8 cellular contexts compared by ENCODE assay signal in genomic region chr4:3009422-3009821, GRCh38. TPM values are rescaled to one million over a fixed set of nuclear protein-coding genes. Genes with fewer than 3 reads are reported as not detected.
DNase-seq lines count a peak whose midpoint lies in the region; TF ChIP-seq lines count a peak whose summit lies in the region.

No MANE protein-coding gene starts in this region.

- in situ Hi-C loops in GM13976 (cut with MboI; ENCODE audit: low sequenced_read_pairs, unreplicated experiment): no loop called here

- H3K4me3 ChIP-seq in hepatocyte: no peak overlapping the region
- H3K4me3 ChIP-seq in prostate gland: no peak overlapping the region

- H3K9me3 ChIP-seq in hepatocyte (ENCODE audit: low read depth): no peaks in the 10 kb centered on the region
- no peaks in the 10 kb centered on the region for H3K9me3 ChIP-seq in prostate gland

- H3K27ac ChIP-seq in hepatocyte (no peak overlapping the region), prostate gland (no peak overlapping the region)

- H3K4me1 ChIP-seq in hepatocyte (ENCODE audit: insufficient read depth) (peaks cover 14% of the 10 kb centered on the region), prostate gland (replicated peaks) (no peaks in the 10 kb centered on the region)

- intact Hi-C loops in prostate gland (cut with DNase I): no loop called here

- TF ChIP-seq CTCF in AG09319 (IDR thresholded peaks at IDR 0.05; ENCODE audit: low read depth, low read length) (peak; percentile 54), GM13976 (IDR thresholded peaks at IDR 0.05; ENCODE audit: borderline replicate concordance, control extremely low read depth, extremely low read depth, insufficient read depth, missing control alignments) (peak; percentile 28), hepatocyte (IDR thresholded peaks at IDR 0.05; ENCODE audit: poor library complexity) (peak; percentile 21), prostate gland (IDR thresholded peaks at IDR 0.05) (no peak)

- no peak overlapping the region for H3K4me2 ChIP-seq in hepatocyte

- H3K27me3 ChIP-seq in hepatocyte (no peaks in the 10 kb centered on the region), prostate gland (replicated peaks; ENCODE audit: insufficient read depth) (no peaks in the 10 kb centered on the region)

- no peak overlapping the region for H2AFZ ChIP-seq in hepatocyte

- DNase-seq in AG09319 (ENCODE audit: extremely low read depth, low read depth): peak; percentile 44
- DNase-seq in GM13976 (ENCODE audit: low spot score): peak; percentile 70
- peak; percentile 20 for DNase-seq in SW480 (ENCODE audit: low spot score)
- DNase-seq in hepatocyte (ENCODE audit: low spot score): peak; percentile 40
- no peak for DNase-seq in prostate gland (ENCODE audit: low spot score)
- no peak for DNase-seq in cerebellar nuclear complex (lab: John Stamatoyannopoulos, UW)
- no peak for DNase-seq in 8988T
- no peak for DNase-seq in activated CD8-positive, alpha-beta memory T cell treated with anti-CD3 and anti-CD28 coated beads, Interleukin-2, amount 50 U/mL, for 4 hours

- TF ChIP-seq POLR2A in prostate gland (IDR thresholded peaks at IDR 0.05): no peak

- whole genome bisulfite sequencing in hepatocyte (ENCODE audit: low lambda C conversion rate, missing lambda C conversion rate): 71% methylated on average over 7 of the region's 7 CpGs
- 50% methylated on average over 7 of the region's 7 CpGs for WGBS in prostate gland

- H3K36me3 ChIP-seq in hepatocyte (replicated peaks; ENCODE audit: insufficient read depth, low read depth): no peaks in the 10 kb centered on the region
- no peaks in the 10 kb centered on the region for H3K36me3 ChIP-seq in prostate gland

- no peaks in the 10 kb centered on the region for H4K20me1 ChIP-seq in hepatocyte (ENCODE audit: insufficient read depth, poor library complexity, severe bottlenecking)

- no peaks in the 10 kb centered on the region for H3K9me2 ChIP-seq in hepatocyte (replicated peaks; ENCODE audit: insufficient read depth)

- H3K79me2 ChIP-seq in hepatocyte: no peaks in the 10 kb centered on the region

RNA-seq across cellular contexts. Expression of gene GRK4, which starts 46.1 kb away (rescaled TPM):
- total RNA-seq in hepatocyte: 4.9 and 5.4 TPM in 2 replicates
- 5.5 and 6.1 TPM in 2 replicates for polyA plus RNA-seq in hepatocyte
- 10 to 100 TPM in 1 of 2 donors, 1 to 10 TPM in 1; 3.4 to 18.9 TPM for total RNA-seq in prostate gland

RNA-seq across cellular contexts. Expression of gene NOP14, which starts 46.2 kb away (rescaled TPM):
- 18.2 and 22.7 TPM in 2 replicates for total RNA-seq in hepatocyte
- polyA plus RNA-seq in hepatocyte: 18.8 and 21.7 TPM in 2 replicates
- 10 to 100 TPM; 16.0 to 17.8 TPM for total RNA-seq in prostate gland

Comparison
In these comparisons a context has a peak if more than half of its experiments do, and no peak if none do; other contexts are left out.
1. DNase-seq: peak in AG09319 (single experiment), GM13976 (single experiment), SW480 (single experiment) and hepatocyte (single experiment); none in prostate gland (single experiment), cerebellar nuclear complex (0 of 2), 8988T (single experiment) and activated CD8-positive, alpha-beta memory T cell treated with anti-CD3 and anti-CD28 coated beads, Interleukin-2, amount 50 U/mL, for 4 hours (single experiment).
2. CTCF ChIP-seq: peak in AG09319 (single experiment), GM13976 (single experiment) and hepatocyte (single experiment); none in prostate gland (0 of 4).